Comparison of ENCODE assay signal across 15 cellular contexts in genomic region chr6:40901322-40902055, GRCh38.
"Had no signal": no experiment of that assay in that cellular context is flagged by ENCODE, and none has a peak within 500 bp of the region (broad histone marks: within the 10 kb centered on the region; RNA-seq: fewer than 3 reads in every experiment).

No MANE protein-coding gene starts in this region.

- ATAC-seq: body of pancreas; left lobe of liver; naive thymus-derived CD4-positive, alpha-beta T cell; right lobe of liver; stimulated activated memory B cell treated with anti-CD40 and anti-IgM and Interleukin-4, amounts not matched to agents 10 μg/mL and 1 μg/mL and 100 μg/mL, for 72 hours had no signal

- H3K9me3 ChIP-seq: body of pancreas, colonic mucosa, prostate gland, right lobe of liver, spleen, tibial artery, uterus had no signal

- H3K4me3 ChIP-seq: body of pancreas, colonic mucosa, neural progenitor cell, prostate gland, right lobe of liver, SK-N-MC, spleen, tibial artery, uterus had no signal

- H3K4me2 ChIP-seq: neural progenitor cell had no signal

- H2AFZ ChIP-seq: neural progenitor cell had no signal

- DNase-seq: activated CD4-positive, alpha-beta T cell treated with anti-CD3 and anti-CD28 coated beads, Interleukin-2, amount 50 U/mL, for 48 hours; activated gamma-delta T cell treated with Interleukin-2 at 50 U/mL for 16 hours; body of pancreas; colonic mucosa; naive thymus-derived CD4-positive, alpha-beta T cell; right lobe of liver; spleen; stimulated activated CD4-positive, alpha-beta T cell treated with anti-CD3 and anti-CD28 coated beads, Interleukin-4, amount 100 ng/mL, for 4 hours; tibial artery; uterus had no signal

- H3K36me3 ChIP-seq: colonic mucosa, neural progenitor cell, prostate gland, right lobe of liver, spleen, tibial artery, uterus had no signal

- H3K9ac ChIP-seq: neural progenitor cell had no signal

- H3K27me3 ChIP-seq: body of pancreas, colonic mucosa, neural progenitor cell, right lobe of liver, spleen, tibial artery, uterus had no signal

- H3K4me1 ChIP-seq: colonic mucosa, neural progenitor cell, prostate gland, uterus had no signal

- H3K27ac ChIP-seq: body of pancreas, colonic mucosa, neural progenitor cell, prostate gland, right lobe of liver, SK-N-MC, spleen, uterus had no signal
